ENCODE assay signal across 22 cellular contexts in genomic region chr16:64308721-64309120, GRCh38.
DNase-seq lines count a peak whose midpoint lies in the region; ATAC-seq and TF ChIP-seq lines count a peak whose summit lies in the region.
"Had no signal": no experiment of that assay in that cellular context is flagged by ENCODE, and none has a peak within 500 bp of the region (broad histone marks: within the 10 kb centered on the region; RNA-seq: fewer than 3 reads in every experiment).

No MANE protein-coding gene starts in this region.

- H3K4me3 ChIP-seq in OCI-LY1 (ENCODE audit: low read depth, low read length, poor library complexity, severe bottlenecking) (no peak overlapping the region), mesenchymal stem cell (ENCODE audit: insufficient read depth in 1 of 2, low read depth in 1 of 2, low read length in 2 of 2) (no peak overlapping the region)
- H3K4me3 ChIP-seq: BLaER1, GM12878 had no signal

- H3K27me3 ChIP-seq in OCI-LY1 (ENCODE audit: insufficient read depth, low read length) (no peaks in the 10 kb centered on the region), mesenchymal stem cell (ENCODE audit: control insufficient read depth in 1 of 2, insufficient read depth in 1 of 2, low read length in 2 of 2) (no peaks in the 10 kb centered on the region)
- H3K27me3 ChIP-seq: BE2C, BLaER1 had no signal

- H3K79me2 ChIP-seq in OCI-LY1 (ENCODE audit: insufficient read depth, low read length) = no peaks in the 10 kb centered on the region

- H3K23ac ChIP-seq in mesenchymal stem cell (ENCODE audit: low read length in 2 of 2) = no peak overlapping the region

- H3K36me3 ChIP-seq in OCI-LY1 (ENCODE audit: insufficient read depth, low read length) (no peaks in the 10 kb centered on the region; the same call in 1 of the 2 replicates), mesenchymal stem cell (ENCODE audit: control insufficient read depth in 1 of 2, insufficient read depth in 2 of 2, low read depth in 1 of 2, low read length in 2 of 2) (no peaks in the 10 kb centered on the region)
- H3K36me3 ChIP-seq: BE2C, BLaER1 had no signal

- H2BK15ac ChIP-seq in mesenchymal stem cell (ENCODE audit: low read depth, poor library complexity, severe bottlenecking) = no peak overlapping the region

- no peak overlapping the region for H4K8ac ChIP-seq in mesenchymal stem cell (ENCODE audit: low read length)

- H2BK12ac ChIP-seq in mesenchymal stem cell (ENCODE audit: low read length in 2 of 2) = no peak overlapping the region

- no peak overlapping the region for H3K4ac ChIP-seq in mesenchymal stem cell (ENCODE audit: low read depth in 1 of 2, low read length in 2 of 2)

- no peak overlapping the region for H2AFZ ChIP-seq in OCI-LY1 (ENCODE audit: low read length)
- no peak overlapping the region for H2AFZ ChIP-seq in mesenchymal stem cell (ENCODE audit: low read depth, low read length)

- no peak overlapping the region for H2BK120ac ChIP-seq in mesenchymal stem cell (ENCODE audit: low read depth, low read length)

- H3K27ac ChIP-seq in OCI-LY1 (ENCODE audit: low read depth, low read length, poor library complexity, severe bottlenecking) (peak overlapping the region; percentile 3), mesenchymal stem cell (ENCODE audit: low read length, poor library complexity, severe bottlenecking) (no peak overlapping the region)
- H3K27ac ChIP-seq: BLaER1 had no signal

- H3K9me2 ChIP-seq in OCI-LY1 (ENCODE audit: low read depth, low read length) = no peaks in the 10 kb centered on the region

- no peak overlapping the region for H3K14ac ChIP-seq in mesenchymal stem cell (ENCODE audit: low read length in 2 of 2)

- ATAC-seq in GM18517 (IDR thresholded peaks at IDR 0.05; ENCODE audit: unreplicated experiment) (no peak), HG02610 (IDR thresholded peaks at IDR 0.05; ENCODE audit: unreplicated experiment) (no peak)
- ATAC-seq: GM12878 had no signal

- no peak overlapping the region for H3K4me2 ChIP-seq in OCI-LY1 (ENCODE audit: low read length)
- H3K4me2 ChIP-seq in mesenchymal stem cell (ENCODE audit: low read length, poor library complexity, severe bottlenecking) = no peak overlapping the region
- H3K4me2 ChIP-seq: BLaER1 had no signal

- no peak overlapping the region for H4K91ac ChIP-seq in mesenchymal stem cell (ENCODE audit: low read length)

- no peaks in the 10 kb centered on the region for H3K79me1 ChIP-seq in mesenchymal stem cell (replicated peaks; ENCODE audit: low read length, poor library complexity, severe bottlenecking)

- H2BK5ac ChIP-seq in mesenchymal stem cell (ENCODE audit: low read depth, low read length, poor library complexity, severe bottlenecking) = no peak overlapping the region

- H3K4me1 ChIP-seq in OCI-LY1 (ENCODE audit: insufficient read depth, low read length, severe bottlenecking) (peaks cover 78% of the 10 kb centered on the region), mesenchymal stem cell (ENCODE audit: control insufficient read depth, insufficient read depth, low read depth, low read length) (peaks cover 2% of the 10 kb centered on the region)
- H3K4me1 ChIP-seq: BE2C had no signal

- H3K9ac ChIP-seq in OCI-LY1 (ENCODE audit: low read length) = no peak overlapping the region
- H3K9ac ChIP-seq in mesenchymal stem cell (ENCODE audit: low read length) = no peak overlapping the region
- H3K9ac ChIP-seq: BLaER1 had no signal

- TF ChIP-seq CTCF in OCI-LY1 (IDR thresholded peaks at IDR 0.05; ENCODE audit: low read length) = no peak

- H3K9me3 ChIP-seq in OCI-LY1 (ENCODE audit: low read length) (peaks cover 4% of the 10 kb centered on the region; the same call in 1 of the 2 replicates), mesenchymal stem cell (ENCODE audit: control insufficient read depth, low read length) (peaks cover 6% of the 10 kb centered on the region)
- H3K9me3 ChIP-seq: BE2C had no signal

- no peak overlapping the region for H3K18ac ChIP-seq in mesenchymal stem cell (ENCODE audit: low read depth in 1 of 2, low read length in 2 of 2)

- H3F3A ChIP-seq in OCI-LY1 (ENCODE audit: insufficient read depth, low read length) = no peaks in the 10 kb centered on the region

- H4K20me1 ChIP-seq in OCI-LY1 (ENCODE audit: insufficient read depth, low read length) = no peaks in the 10 kb centered on the region
- H4K20me1 ChIP-seq: BLaER1 had no signal

- peak overlapping the region; percentile 88 for H2AK5ac ChIP-seq in mesenchymal stem cell (ENCODE audit: low read length, severe bottlenecking)

- DNase-seq in mesenchymal stem cell (no peak), NCI-H510A treated with DMSO at 0.1 percent for 48 hours (lab: John Stamatoyannopoulos, UW) (no peak)
- DNase-seq: 8988T; ACHN; BE2C; C1 segment of cervical spinal cord; CD4-positive, alpha-beta memory T cell; CD4-positive, CD25-positive, alpha-beta regulatory T cell; CD8-positive, alpha-beta memory T cell; COR-L47; DMS 273 treated with DMSO at 0.1 percent for 48 hours; DMS153; DMS53; DMS79; DND-41; EL; GDM1 had no signal

- 81% methylated on average over 2 of the region's 3 CpGs for WGBS in mesenchymal stem cell
